Comparison of ENCODE assay signal across 1 cellular context in the genomic region with DNA sequence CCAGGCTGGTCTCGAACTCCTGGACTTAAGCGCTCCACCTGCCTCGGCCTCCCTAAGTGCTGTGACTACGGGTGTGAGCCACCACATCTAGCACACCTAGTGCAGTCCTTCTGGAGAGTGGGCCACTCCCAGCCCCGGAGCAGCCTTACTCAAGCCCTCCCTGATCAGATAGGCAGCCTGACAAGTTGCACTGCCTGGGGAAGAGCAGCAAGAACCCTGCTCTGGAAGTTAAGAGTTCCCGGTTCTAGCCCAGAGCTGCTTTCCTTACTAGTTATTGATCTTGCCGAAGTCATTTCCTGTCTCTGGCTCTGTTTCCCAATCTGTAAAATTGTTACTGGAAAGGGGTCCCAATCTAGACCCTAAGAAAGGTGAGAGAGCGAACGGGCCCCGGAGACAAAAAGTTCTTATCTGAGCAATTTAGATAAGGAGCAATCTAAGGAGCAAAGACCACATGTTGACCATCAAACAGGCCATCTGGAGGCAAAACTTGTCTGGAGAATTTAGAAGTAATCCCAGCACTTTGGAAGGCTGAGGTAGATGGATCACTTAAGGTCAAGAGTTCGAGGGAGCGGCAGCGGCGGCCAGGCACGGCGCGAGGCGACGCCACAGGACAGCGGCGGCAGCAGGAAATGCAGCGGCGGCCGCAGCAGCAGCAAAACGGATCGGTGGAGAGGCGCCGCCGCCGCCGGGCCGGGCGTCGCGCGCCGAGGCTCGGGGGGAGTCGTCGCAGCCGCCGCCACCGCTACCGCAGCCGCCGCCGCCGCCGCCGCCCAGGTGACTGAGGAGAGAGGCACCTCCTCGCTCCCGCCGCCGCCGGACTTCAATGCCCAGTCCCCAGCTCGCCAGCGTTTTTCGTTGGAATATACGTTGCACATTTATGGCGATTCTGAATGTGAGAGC.
TF ChIP-seq lines count a peak whose summit lies in the region.

No MANE protein-coding gene starts in this region.

TF ChIP-seq in HEK293, 187 proteins besides CTCF, POLR2A, EP300 and RAD21 (continued from another document):
- TF ChIP-seq ZNF610 (tag by site-specific recombination; IDR thresholded peaks at IDR 0.05; ENCODE audit: borderline replicate concordance) (peak; percentile 96), FEZF1 (tag by site-specific recombination; IDR thresholded peaks at IDR 0.05) (peak; percentile 55), ZNF449 (tag by site-specific recombination; IDR thresholded peaks at IDR 0.05) (0 out of 2 replicates have a peak, but pooled peaks have one; percentile 18), OSR2 (tag by site-specific recombination; IDR thresholded peaks at IDR 0.05) (0 out of 2 replicates have a peak, but pooled peaks have one; percentile 19), ZNF600 (tag by site-specific recombination; IDR thresholded peaks at IDR 0.05) (peak; percentile 57), TCF7L2 (IDR thresholded peaks at IDR 0.05; ENCODE audit: borderline replicate concordance, low read depth, low read length) (peak; percentile 65; the same call in 1 of the 2 replicates), ZBTB17 (tag by site-specific recombination; IDR thresholded peaks at IDR 0.05) (peak; percentile 80), ZNF629 (tag by site-specific recombination; IDR thresholded peaks at IDR 0.05) (no peak), ZNF701 (tag by site-specific recombination; IDR thresholded peaks at IDR 0.05) (no peak), WT1 (tag by site-specific recombination; IDR thresholded peaks at IDR 0.05) (no peak), ZNF18 (tag by site-specific recombination; IDR thresholded peaks at IDR 0.05) (peak; percentile 56), ZFP69B (tag by site-specific recombination; IDR thresholded peaks at IDR 0.05) (no peak), ZNF677 (tag by site-specific recombination; IDR thresholded peaks at IDR 0.05) (0 out of 2 replicates have a peak, but pooled peaks have one; percentile 26)
- TF ChIP-seq, protein P1, sequence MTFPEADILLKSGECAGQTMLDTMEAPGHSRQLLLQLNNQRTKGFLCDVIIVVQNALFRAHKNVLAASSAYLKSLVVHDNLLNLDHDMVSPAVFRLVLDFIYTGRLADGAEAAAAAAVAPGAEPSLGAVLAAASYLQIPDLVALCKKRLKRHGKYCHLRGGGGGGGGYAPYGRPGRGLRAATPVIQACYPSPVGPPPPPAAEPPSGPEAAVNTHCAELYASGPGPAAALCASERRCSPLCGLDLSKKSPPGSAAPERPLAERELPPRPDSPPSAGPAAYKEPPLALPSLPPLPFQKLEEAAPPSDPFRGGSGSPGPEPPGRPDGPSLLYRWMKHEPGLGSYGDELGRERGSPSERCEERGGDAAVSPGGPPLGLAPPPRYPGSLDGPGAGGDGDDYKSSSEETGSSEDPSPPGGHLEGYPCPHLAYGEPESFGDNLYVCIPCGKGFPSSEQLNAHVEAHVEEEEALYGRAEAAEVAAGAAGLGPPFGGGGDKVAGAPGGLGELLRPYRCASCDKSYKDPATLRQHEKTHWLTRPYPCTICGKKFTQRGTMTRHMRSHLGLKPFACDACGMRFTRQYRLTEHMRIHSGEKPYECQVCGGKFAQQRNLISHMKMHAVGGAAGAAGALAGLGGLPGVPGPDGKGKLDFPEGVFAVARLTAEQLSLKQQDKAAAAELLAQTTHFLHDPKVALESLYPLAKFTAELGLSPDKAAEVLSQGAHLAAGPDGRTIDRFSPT (tag by site-specific recombination; IDR thresholded peaks at IDR 0.05): no peak
- TF ChIP-seq, protein P2, sequence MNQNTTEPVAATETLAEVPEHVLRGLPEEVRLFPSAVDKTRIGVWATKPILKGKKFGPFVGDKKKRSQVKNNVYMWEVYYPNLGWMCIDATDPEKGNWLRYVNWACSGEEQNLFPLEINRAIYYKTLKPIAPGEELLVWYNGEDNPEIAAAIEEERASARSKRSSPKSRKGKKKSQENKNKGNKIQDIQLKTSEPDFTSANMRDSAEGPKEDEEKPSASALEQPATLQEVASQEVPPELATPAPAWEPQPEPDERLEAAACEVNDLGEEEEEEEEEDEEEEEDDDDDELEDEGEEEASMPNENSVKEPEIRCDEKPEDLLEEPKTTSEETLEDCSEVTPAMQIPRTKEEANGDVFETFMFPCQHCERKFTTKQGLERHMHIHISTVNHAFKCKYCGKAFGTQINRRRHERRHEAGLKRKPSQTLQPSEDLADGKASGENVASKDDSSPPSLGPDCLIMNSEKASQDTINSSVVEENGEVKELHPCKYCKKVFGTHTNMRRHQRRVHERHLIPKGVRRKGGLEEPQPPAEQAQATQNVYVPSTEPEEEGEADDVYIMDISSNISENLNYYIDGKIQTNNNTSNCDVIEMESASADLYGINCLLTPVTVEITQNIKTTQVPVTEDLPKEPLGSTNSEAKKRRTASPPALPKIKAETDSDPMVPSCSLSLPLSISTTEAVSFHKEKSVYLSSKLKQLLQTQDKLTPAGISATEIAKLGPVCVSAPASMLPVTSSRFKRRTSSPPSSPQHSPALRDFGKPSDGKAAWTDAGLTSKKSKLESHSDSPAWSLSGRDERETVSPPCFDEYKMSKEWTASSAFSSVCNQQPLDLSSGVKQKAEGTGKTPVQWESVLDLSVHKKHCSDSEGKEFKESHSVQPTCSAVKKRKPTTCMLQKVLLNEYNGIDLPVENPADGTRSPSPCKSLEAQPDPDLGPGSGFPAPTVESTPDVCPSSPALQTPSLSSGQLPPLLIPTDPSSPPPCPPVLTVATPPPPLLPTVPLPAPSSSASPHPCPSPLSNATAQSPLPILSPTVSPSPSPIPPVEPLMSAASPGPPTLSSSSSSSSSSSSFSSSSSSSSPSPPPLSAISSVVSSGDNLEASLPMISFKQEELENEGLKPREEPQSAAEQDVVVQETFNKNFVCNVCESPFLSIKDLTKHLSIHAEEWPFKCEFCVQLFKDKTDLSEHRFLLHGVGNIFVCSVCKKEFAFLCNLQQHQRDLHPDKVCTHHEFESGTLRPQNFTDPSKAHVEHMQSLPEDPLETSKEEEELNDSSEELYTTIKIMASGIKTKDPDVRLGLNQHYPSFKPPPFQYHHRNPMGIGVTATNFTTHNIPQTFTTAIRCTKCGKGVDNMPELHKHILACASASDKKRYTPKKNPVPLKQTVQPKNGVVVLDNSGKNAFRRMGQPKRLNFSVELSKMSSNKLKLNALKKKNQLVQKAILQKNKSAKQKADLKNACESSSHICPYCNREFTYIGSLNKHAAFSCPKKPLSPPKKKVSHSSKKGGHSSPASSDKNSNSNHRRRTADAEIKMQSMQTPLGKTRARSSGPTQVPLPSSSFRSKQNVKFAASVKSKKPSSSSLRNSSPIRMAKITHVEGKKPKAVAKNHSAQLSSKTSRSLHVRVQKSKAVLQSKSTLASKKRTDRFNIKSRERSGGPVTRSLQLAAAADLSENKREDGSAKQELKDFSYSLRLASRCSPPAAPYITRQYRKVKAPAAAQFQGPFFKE (tag by site-specific recombination; IDR thresholded peaks at IDR 0.05; ENCODE audit: borderline replicate concordance): no peak
- TF ChIP-seq, protein P3, sequence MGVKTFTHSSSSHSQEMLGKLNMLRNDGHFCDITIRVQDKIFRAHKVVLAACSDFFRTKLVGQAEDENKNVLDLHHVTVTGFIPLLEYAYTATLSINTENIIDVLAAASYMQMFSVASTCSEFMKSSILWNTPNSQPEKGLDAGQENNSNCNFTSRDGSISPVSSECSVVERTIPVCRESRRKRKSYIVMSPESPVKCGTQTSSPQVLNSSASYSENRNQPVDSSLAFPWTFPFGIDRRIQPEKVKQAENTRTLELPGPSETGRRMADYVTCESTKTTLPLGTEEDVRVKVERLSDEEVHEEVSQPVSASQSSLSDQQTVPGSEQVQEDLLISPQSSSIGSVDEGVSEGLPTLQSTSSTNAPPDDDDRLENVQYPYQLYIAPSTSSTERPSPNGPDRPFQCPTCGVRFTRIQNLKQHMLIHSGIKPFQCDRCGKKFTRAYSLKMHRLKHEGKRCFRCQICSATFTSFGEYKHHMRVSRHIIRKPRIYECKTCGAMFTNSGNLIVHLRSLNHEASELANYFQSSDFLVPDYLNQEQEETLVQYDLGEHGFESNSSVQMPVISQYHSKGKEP (tag by site-specific recombination; IDR thresholded peaks at IDR 0.05): peak; percentile 99
- TF ChIP-seq, protein P4, sequence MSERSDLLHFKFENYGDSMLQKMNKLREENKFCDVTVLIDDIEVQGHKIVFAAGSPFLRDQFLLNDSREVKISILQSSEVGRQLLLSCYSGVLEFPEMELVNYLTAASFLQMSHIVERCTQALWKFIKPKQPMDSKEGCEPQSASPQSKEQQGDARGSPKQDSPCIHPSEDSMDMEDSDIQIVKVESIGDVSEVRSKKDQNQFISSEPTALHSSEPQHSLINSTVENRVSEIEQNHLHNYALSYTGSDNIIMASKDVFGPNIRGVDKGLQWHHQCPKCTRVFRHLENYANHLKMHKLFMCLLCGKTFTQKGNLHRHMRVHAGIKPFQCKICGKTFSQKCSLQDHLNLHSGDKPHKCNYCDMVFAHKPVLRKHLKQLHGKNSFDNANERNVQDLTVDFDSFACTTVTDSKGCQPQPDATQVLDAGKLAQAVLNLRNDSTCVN (tag by site-specific recombination; optimal IDR thresholded peaks at IDR 0.05): peak; percentile 44
